In genomic region chr5:170941788-170942187, GRCh38 we compare ENCODE assay signal across 31 cellular contexts.
"Had no signal": no experiment of that assay in that cellular context is flagged by ENCODE, and none has a peak within 500 bp of the region (broad histone marks: within the 10 kb centered on the region; RNA-seq: fewer than 3 reads in every experiment).

No MANE protein-coding gene starts in this region.

- H3K4me1 ChIP-seq: ascending aorta had no signal

- DNase-seq: activated CD4-positive, alpha-beta memory T cell treated with anti-CD3 and anti-CD28 coated beads, Interleukin-2, amount 10 ng/mL, durations not matched to agents 7 days and 5 days; activated CD4-positive, alpha-beta T cell treated with anti-CD3 and anti-CD28 coated beads for 1 hour; activated CD4-positive, alpha-beta T cell treated with anti-CD3 and anti-CD28 coated beads for 48 hours; activated CD4-positive, CD25-positive, alpha-beta regulatory T cell; activated CD8-positive, alpha-beta memory T cell treated with anti-CD3 and anti-CD28 coated beads for 24 hours; activated effector memory CD4-positive, alpha-beta T cell treated with anti-CD3 and anti-CD28 coated beads, Interleukin-2, amount 50 U/mL, for 16 hours; activated naive CD4-positive, alpha-beta T cell; activated naive CD4-positive, alpha-beta T cell treated with anti-CD3 and anti-CD28 coated beads, Interleukin-2, amount 50 U/mL, for 16 hours; activated naive CD8-positive, alpha-beta T cell treated with anti-CD3 and anti-CD28 coated beads for 36 hours; activated T-cell treated with anti-CD3 and anti-CD28 coated beads, Interleukin-2, amount 50 U/mL, for 1 hour; activated T-cell treated with anti-CD3 and anti-CD28 coated beads, Interleukin-2, amount 50 U/mL, for 72 hours; amygdala; NCI-H1092 treated with DMSO at 0.1 percent for 48 hours; NCI-H1436; NCI-H187; NCI-H2081; NCI-H2171 treated with DMSO at 0.1 percent for 48 hours; NCI-H2227 treated with DMSO at 0.1 percent for 48 hours; NCI-H446 treated with DMSO at 0.1 percent for 48 hours; NCI-H524; SW 1271; T-helper 1 cell; T-helper 2 cell; T-helper 9 cell had no signal

- H3K36me3 ChIP-seq: ascending aorta had no signal

- H3K4me3 ChIP-seq: ascending aorta, cardiac muscle cell, K562 had no signal

- H3K9me3 ChIP-seq: ascending aorta had no signal

- H3K9me3 Mint-ChIP-seq: activated CD4-positive, alpha-beta memory T cell treated with anti-CD3 and anti-CD28 coated beads, Interleukin-2, amount 10 ng/mL, durations not matched to agents 7 days and 5 days; activated naive CD8-positive, alpha-beta T cell treated with anti-CD3 and anti-CD28 coated beads for 36 hours; activated T-helper 17 cell treated with anti-CD3 and anti-CD28 coated beads, Interleukin-2, amount 50 U/mL, for 72 hours; central memory CD8-positive, alpha-beta T cell had no signal

- H3K4me3 Mint-ChIP-seq: activated CD4-positive, alpha-beta memory T cell treated with anti-CD3 and anti-CD28 coated beads, Interleukin-2, amount 10 ng/mL, durations not matched to agents 7 days and 5 days; activated naive CD8-positive, alpha-beta T cell treated with anti-CD3 and anti-CD28 coated beads for 36 hours; activated T-cell treated with anti-CD3 and anti-CD28 coated beads, Interleukin-2, amount 50 U/mL, for 72 hours; activated T-helper 17 cell treated with anti-CD3 and anti-CD28 coated beads, Interleukin-2, amount 50 U/mL, for 72 hours; central memory CD8-positive, alpha-beta T cell had no signal

- H3K27me3 ChIP-seq: ascending aorta, cardiac muscle cell had no signal

- ATAC-seq: activated T-cell treated with anti-CD3 and anti-CD28 coated beads, Interleukin-2, amount 50 U/mL, for 72 hours; activated T-helper 17 cell treated with anti-CD3 and anti-CD28 coated beads, Interleukin-2, amount 50 U/mL, for 72 hours; K562; Panc1 had no signal

- H3K27ac ChIP-seq: ascending aorta, cardiac muscle cell, VCaP had no signal

- H3K36me3 Mint-ChIP-seq: activated naive CD8-positive, alpha-beta T cell treated with anti-CD3 and anti-CD28 coated beads for 36 hours had no signal

- H3K27me3 Mint-ChIP-seq: activated CD4-positive, alpha-beta memory T cell treated with anti-CD3 and anti-CD28 coated beads, Interleukin-2, amount 10 ng/mL, durations not matched to agents 7 days and 5 days; central memory CD8-positive, alpha-beta T cell had no signal

- H3K4me1 Mint-ChIP-seq: activated CD4-positive, alpha-beta memory T cell treated with anti-CD3 and anti-CD28 coated beads, Interleukin-2, amount 10 ng/mL, durations not matched to agents 7 days and 5 days; activated naive CD8-positive, alpha-beta T cell treated with anti-CD3 and anti-CD28 coated beads for 36 hours; activated T-helper 17 cell treated with anti-CD3 and anti-CD28 coated beads, Interleukin-2, amount 50 U/mL, for 72 hours; central memory CD8-positive, alpha-beta T cell had no signal

- H3K27ac Mint-ChIP-seq: activated CD4-positive, alpha-beta memory T cell treated with anti-CD3 and anti-CD28 coated beads, Interleukin-2, amount 10 ng/mL, durations not matched to agents 7 days and 5 days; activated naive CD8-positive, alpha-beta T cell treated with anti-CD3 and anti-CD28 coated beads for 36 hours; activated T-cell treated with anti-CD3 and anti-CD28 coated beads, Interleukin-2, amount 50 U/mL, for 72 hours; activated T-helper 17 cell treated with anti-CD3 and anti-CD28 coated beads, Interleukin-2, amount 50 U/mL, for 72 hours had no signal
